Comparison of ENCODE assay signal across 8 cellular contexts in the genomic region with DNA sequence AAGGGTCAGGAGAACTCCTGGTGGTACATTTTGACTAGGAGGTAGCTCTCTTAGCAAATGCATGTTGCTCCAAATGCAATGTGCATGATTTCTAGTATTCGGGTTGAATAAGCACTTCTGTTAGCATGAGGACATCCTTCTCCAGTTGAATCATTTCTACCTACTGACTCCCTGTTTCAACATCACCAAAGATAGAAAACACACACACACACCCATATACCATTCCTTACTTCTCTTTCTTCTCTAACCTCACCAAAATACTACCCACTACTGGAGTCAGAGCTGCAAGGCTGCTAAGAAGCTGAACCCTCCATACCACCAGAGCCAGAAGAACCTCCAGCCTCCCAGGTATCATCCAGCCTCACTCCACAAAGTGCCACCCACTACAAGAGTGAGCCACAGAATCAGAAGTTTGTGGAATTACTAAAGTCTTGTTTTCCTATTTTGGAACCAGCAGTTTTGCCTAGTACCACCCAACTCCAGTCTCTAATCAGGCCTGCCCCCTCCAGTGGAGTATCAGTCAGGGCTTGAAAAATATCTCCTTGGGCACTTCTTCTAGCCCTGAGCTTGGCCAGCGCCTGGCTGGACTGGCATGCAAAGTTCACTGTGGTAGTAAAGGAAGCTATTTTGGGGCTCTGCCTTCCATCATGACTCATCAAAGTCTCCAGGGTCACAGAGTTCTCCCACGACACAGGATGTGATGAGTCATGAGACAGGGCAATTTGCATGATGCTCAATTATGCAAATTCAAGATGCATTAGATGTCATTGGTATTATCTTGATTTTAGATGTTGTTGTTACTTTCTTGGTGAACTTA.
A peak's percentile ranks its signal among the peaks of the same experiment; 100 is the strongest.
DNase-seq lines count a peak whose midpoint lies in the region; ATAC-seq and TF ChIP-seq lines count a peak whose summit lies in the region.

No MANE protein-coding gene starts in this region.

- peak overlapping the region; percentile 93 for H2BK20ac ChIP-seq in IMR-90 (ENCODE audit: low read depth, low read length)

- 3 to 7% methylated on average over 3 of the region's 3 CpGs for WGBS in GM23248 (ENCODE audit: low coverage in 1 of 2, low lambda C conversion rate in 2 of 2, missing lambda C conversion rate in 2 of 2), 2 experiments
- WGBS in IMR-90 (ENCODE audit: extremely low coverage in 2 of 2, insufficient read length in 1 of 2), 2 experiments = no CpG with 5 or more reads among the region's 3 CpGs
- WGBS in testis, 2 donors = 60 to 64% methylated on average over 3 of the region's 3 CpGs

- POLR2A ChIA-PET in IMR-90 (lab: Charles Lee; ENCODE audit: unreplicated experiment) = interaction anchor here (0.6 kb wide), 1 partner anchor 150 kb away, joined by 3 read pairs; no protein-coding TSS in a partner anchor

- in situ Hi-C loops in GM23248 (cut with MboI) (no loop called here), IMR-90 (cut with MboI; ENCODE audit: low sequenced_read_pairs) (no loop called here)

- H2BK15ac ChIP-seq in IMR-90 (ENCODE audit: low read depth, low read length) = peak overlapping the region; percentile 18; the same call in 1 of the 3 replicates

- CTCF ChIA-PET in IMR-90 (lab: Yijun Ruan, JAX) = interaction anchor here (0.7 to 1.5 kb wide), 3 partner anchors 9 to 157 kb away, joined by 3 read pairs; no protein-coding TSS in a partner anchor

- peak overlapping the region; percentile 82 for H3K14ac ChIP-seq in IMR-90 (replicated peaks; ENCODE audit: low read depth, low read length)

- H2AFZ ChIP-seq in GM23248 = peak overlapping the region; percentile 16; the same call in 1 of the 2 replicates
- no peak overlapping the region for H2AFZ ChIP-seq in IMR-90 (replicated peaks; ENCODE audit: low read length, poor library complexity)

- peak overlapping the region; percentile 43; the same call in 1 of the 2 replicates for H3K18ac ChIP-seq in IMR-90 (ENCODE audit: low read depth, low read length)

- TF ChIP-seq POLR2A in IMR-90 (IDR thresholded peaks at IDR 0.05; ENCODE audit: low read depth, low read length) = no peak
- no peak for TF ChIP-seq POLR2A in testis (IDR thresholded peaks at IDR 0.05)

- H3K4me3 ChIP-seq in GM23248 (peak overlapping the region; percentile 18), IMR-90 (ENCODE audit: insufficient read depth, low read depth, low read length) (no peak overlapping the region), testis (no peak overlapping the region)

- no peaks in the 10 kb centered on the region for H3K79me2 ChIP-seq in GM23248 (ENCODE audit: insufficient read depth)

- peak overlapping the region; percentile 46 for H3K23ac ChIP-seq in IMR-90 (ENCODE audit: low read depth, low read length)

- peaks cover 7% of the 10 kb centered on the region for H3K4me1 Mint-ChIP-seq in activated T-cell treated with anti-CD3 and anti-CD28 coated beads, Interleukin-2, amount 50 U/mL, for 72 hours (ENCODE audit: low read depth)

- no peak overlapping the region for H3K27ac Mint-ChIP-seq in activated T-cell treated with anti-CD3 and anti-CD28 coated beads, Interleukin-2, amount 50 U/mL, for 72 hours

- H3K9me3 Mint-ChIP-seq in activated T-cell treated with anti-CD3 and anti-CD28 coated beads, Interleukin-2, amount 50 U/mL, for 72 hours = no peaks in the 10 kb centered on the region

- H3K9me3 ChIP-seq in GM23248 (ENCODE audit: low read depth) (no peaks in the 10 kb centered on the region), IMR-90 (ENCODE audit: control insufficient read depth, insufficient read depth, low read length) (no peaks in the 10 kb centered on the region), testis (no peaks in the 10 kb centered on the region)

- dilution Hi-C loops in IMR-90 (cut with HindIII; ENCODE audit: low sequenced_read_pairs, unreplicated experiment) = no loop called here

- peak overlapping the region; percentile 55; the same call in 1 of the 2 replicates for H4K91ac ChIP-seq in IMR-90 (ENCODE audit: insufficient read depth, low read depth, low read length)

- peak; percentile 80 for ATAC-seq in IMR-90 (ENCODE audit: low read depth)
- peak; percentile 82 to 89 for ATAC-seq in activated T-cell treated with anti-CD3 and anti-CD28 coated beads, Interleukin-2, amount 50 U/mL, for 72 hours (replicated peaks in 1 of 2)

- peak overlapping the region; percentile 86 for H3K27ac ChIP-seq in GM23248
- H3K27ac ChIP-seq in IMR-90 (ENCODE audit: insufficient read depth, low read length) = no peak overlapping the region
- H3K27ac ChIP-seq in testis = no peak overlapping the region

- H2AK5ac ChIP-seq in IMR-90 (ENCODE audit: low read depth, low read length) = peak overlapping the region; percentile 67

- peaks cover 10% of the 10 kb centered on the region for H3K27me3 Mint-ChIP-seq in activated T-cell treated with anti-CD3 and anti-CD28 coated beads, Interleukin-2, amount 50 U/mL, for 72 hours (ENCODE audit: low read depth)

- H4K20me1 ChIP-seq in GM23248 (ENCODE audit: insufficient read depth) (no peaks in the 10 kb centered on the region), IMR-90 (ENCODE audit: insufficient read depth, low read length) (no peaks in the 10 kb centered on the region)

- peak overlapping the region; percentile 85 for H3K4ac ChIP-seq in IMR-90 (ENCODE audit: low read depth, low read length)

- no peak overlapping the region for H4K5ac ChIP-seq in IMR-90 (ENCODE audit: low read depth, low read length)

- TF ChIP-seq CTCF in IMR-90 (conservative IDR thresholded peaks at IDR 0.05; ENCODE audit: low read depth, low read length) (no peak), testis (IDR thresholded peaks at IDR 0.05) (no peak)

- peak overlapping the region; percentile 14 for H2BK5ac ChIP-seq in IMR-90 (ENCODE audit: low read depth, low read length, poor library complexity, severe bottlenecking)

- H3K27me3 ChIP-seq in GM23248 (replicated peaks; ENCODE audit: insufficient read depth) (no peaks in the 10 kb centered on the region), IMR-90 (ENCODE audit: control insufficient read depth, insufficient read depth, low read length) (no peaks in the 10 kb centered on the region), testis (no peaks in the 10 kb centered on the region)

- H2AK9ac ChIP-seq in IMR-90 (replicated peaks; ENCODE audit: low read depth, low read length, poor library complexity) = no peak overlapping the region

- TF ChIP-seq RAD21 in IMR-90 (IDR thresholded peaks at IDR 0.05; ENCODE audit: low read length) = no peak

- peak overlapping the region; percentile 64 for H3K4me2 ChIP-seq in GM23248 (ENCODE audit: unreplicated experiment)
- H3K4me2 ChIP-seq in IMR-90 (ENCODE audit: low read depth, low read length) = no peak overlapping the region; the same call in 1 of the 2 replicates

- BruUV-seq in IMR-90 (replicated peaks; lab: Mats Ljungman, UMichigan) = no TSS peak

- intact Hi-C loops in IMR-90 (cut with micrococcal nuclease) = loop anchor here (2.0 kb wide), 1 partner anchor 65 kb away; no protein-coding TSS in a partner anchor
- intact Hi-C loops in testis (cut with DNase I; ENCODE audit: low total_unique reads) = loop anchor here (5.0 kb wide), 1 partner anchor 174 kb away; no protein-coding TSS in a partner anchor

- peak; percentile 1 for DNase-seq in activated T-cell treated with anti-CD3 and anti-CD28 coated beads for 24 hours (ENCODE audit: low read depth)
- DNase-seq in activated T-cell treated with anti-CD3 and anti-CD28 coated beads for 4 hours = no peak
- peak; percentile 96 for DNase-seq in GM23248
- DNase-seq in IMR-90 = peak; percentile 89
- DNase-seq in activated T-cell treated with anti-CD3 and anti-CD28 coated beads, Interleukin-2, amount 50 U/mL, for 72 hours = peak; percentile 36
- peak; percentile 85 for DNase-seq in islet precursor cell
- no peak for DNase-seq in testis
- DNase-seq in NCI-H1694 treated with DMSO at 0.1 percent for 48 hours (lab: John Stamatoyannopoulos, UW) = no peak

- peaks cover 37% of the 10 kb centered on the region for H3F3A ChIP-seq in GM23248 (ENCODE audit: insufficient read depth)

- H2BK120ac ChIP-seq in IMR-90 (ENCODE audit: low read depth, low read length) = peak overlapping the region; percentile 92

- H3K56ac ChIP-seq in IMR-90 (ENCODE audit: extremely low read depth, insufficient read depth, low read length) = peak overlapping the region; percentile 31; the same call in 1 of the 2 replicates

- H3K9me2 ChIP-seq in GM23248 (ENCODE audit: insufficient read depth) = no peaks in the 10 kb centered on the region

- H3K9ac ChIP-seq in GM23248 (peak overlapping the region; percentile 59), IMR-90 (ENCODE audit: low read depth, low read length) (no peak overlapping the region)

- H3K4me1 ChIP-seq in GM23248 (ENCODE audit: insufficient read depth) = peaks cover 40% of the 10 kb centered on the region
- peaks cover 12% of the 10 kb centered on the region for H3K4me1 ChIP-seq in IMR-90 (ENCODE audit: control insufficient read depth, insufficient read depth, low read length)
- H3K4me1 ChIP-seq in testis = no peaks in the 10 kb centered on the region

- H3K9me1 ChIP-seq in IMR-90 (ENCODE audit: insufficient read depth, low read length) = peaks cover 13% of the 10 kb centered on the region

- H3K36me3 ChIP-seq in GM23248 (ENCODE audit: low read depth) (no peaks in the 10 kb centered on the region), IMR-90 (ENCODE audit: control insufficient read depth, insufficient read depth, low read length) (no peaks in the 10 kb centered on the region), testis (ENCODE audit: low read depth, missing control alignments) (no peaks in the 10 kb centered on the region)

- no peak overlapping the region for H3K4me3 Mint-ChIP-seq in activated T-cell treated with anti-CD3 and anti-CD28 coated beads, Interleukin-2, amount 50 U/mL, for 72 hours

- no peaks in the 10 kb centered on the region for H3K79me1 ChIP-seq in IMR-90 (ENCODE audit: low read depth in 1 of 2, low read length in 2 of 2)

- H4K8ac ChIP-seq in IMR-90 (ENCODE audit: low read depth in 2 of 2, low read length in 2 of 2) = peak overlapping the region in 1 of 2 experiments; percentile 52; a peak in 2 of 4 replicates

- no peaks in the 10 kb centered on the region for H3K36me3 Mint-ChIP-seq in activated T-cell treated with anti-CD3 and anti-CD28 coated beads, Interleukin-2, amount 50 U/mL, for 72 hours (ENCODE audit: insufficient read depth in 2 of 2)

TF ChIP-seq in IMR-90, 13 proteins besides CTCF, POLR2A, EP300 and RAD21 (continues in another document):
- TF ChIP-seq USF2 (IDR thresholded peaks at IDR 0.05; ENCODE audit: low read depth, low read length) = no peak
- TF ChIP-seq CEBPB (IDR thresholded peaks at IDR 0.05; ENCODE audit: low read depth, low read length) = peak; percentile 16; the same call in 1 of the 2 replicates
- TF ChIP-seq MXI1 (IDR thresholded peaks at IDR 0.05; ENCODE audit: borderline replicate concordance, low read depth, low read length) = no peak
- no peak for TF ChIP-seq RCOR1 (IDR thresholded peaks at IDR 0.05; ENCODE audit: insufficient replicate concordance, low read length)

Comparison
In these comparisons a context has a peak if more than half of its experiments do, and no peak if none do; other contexts are left out.
1. DNase-seq: peak in activated T-cell treated with anti-CD3 and anti-CD28 coated beads for 24 hours (single experiment), GM23248 (single experiment), IMR-90 (single experiment), activated T-cell treated with anti-CD3 and anti-CD28 coated beads, Interleukin-2, amount 50 U/mL, for 72 hours (2 of 2) and islet precursor cell (single experiment); none in activated T-cell treated with anti-CD3 and anti-CD28 coated beads for 4 hours (single experiment), testis (single experiment) and NCI-H1694 treated with DMSO at 0.1 percent for 48 hours (single experiment).